ENCODE assay signal across 9 cellular contexts in genomic region chr6:138577151-138577915, GRCh38.
DNase-seq lines count a peak whose midpoint lies in the region; ATAC-seq and TF ChIP-seq lines count a peak whose summit lies in the region.
"Had no signal": no experiment of that assay in that cellular context is flagged by ENCODE, and none has a peak within 500 bp of the region (broad histone marks: within the 10 kb centered on the region; RNA-seq: fewer than 3 reads in every experiment).

No MANE protein-coding gene starts in this region.

- no peaks in the 10 kb centered on the region for H3K27me3 ChIP-seq in A673 (replicated peaks; ENCODE audit: insufficient read depth, low read depth, low read length, poor library complexity)
- no peaks in the 10 kb centered on the region for H3K27me3 ChIP-seq in SJCRH30

- H3K27ac ChIP-seq in A673 (ENCODE audit: low read depth, low read length, poor library complexity, severe bottlenecking) = no peak overlapping the region
- no peak overlapping the region for H3K27ac ChIP-seq in HEK293 (ENCODE audit: extremely low read depth, low read depth, low read length)
- no peak overlapping the region for H3K27ac ChIP-seq in SJCRH30

- no peak for TF ChIP-seq CTCF in A673 (conservative IDR thresholded peaks at IDR 0.05; ENCODE audit: low read depth, low read length)
- TF ChIP-seq CTCF in HEK293 (tag by site-specific recombination; IDR thresholded peaks at IDR 0.05) = no peak
- no peak for TF ChIP-seq CTCF in foreskin fibroblast (IDR thresholded peaks at IDR 0.05; ENCODE audit: low read depth, low read length)

- ATAC-seq in GM19455 (IDR thresholded peaks at IDR 0.05; ENCODE audit: unreplicated experiment) = no peak

- H3K4me3 ChIP-seq in A673 (ENCODE audit: low read depth, low read length, poor library complexity, severe bottlenecking) (no peak overlapping the region), HEK293 (ENCODE audit: low read depth, low read length) (no peak overlapping the region), SJCRH30 (no peak overlapping the region), foreskin fibroblast (ENCODE audit: low read depth in 1 of 2, low read length in 2 of 2) (no peak overlapping the region)

- intact Hi-C loops in A673 (cut with micrococcal nuclease; ENCODE audit: unreplicated experiment) = no loop called here

- peaks cover 20% of the 10 kb centered on the region for H3K4me1 ChIP-seq in A673 (ENCODE audit: insufficient read depth, low read length, poor library complexity, severe bottlenecking)
- peaks cover 18% of the 10 kb centered on the region for H3K4me1 ChIP-seq in HEK293 (ENCODE audit: control insufficient read depth, insufficient read depth, low read length)
- no peaks in the 10 kb centered on the region for H3K4me1 ChIP-seq in SJCRH30

- no peaks in the 10 kb centered on the region for H3K9me3 ChIP-seq in A673 (ENCODE audit: low read depth, low read length, poor library complexity, severe bottlenecking)
- H3K9me3 ChIP-seq in HEK293 (ENCODE audit: control insufficient read depth, insufficient read depth, low read depth, low read length) = no peaks in the 10 kb centered on the region
- H3K9me3 ChIP-seq in SJCRH30 (replicated peaks) = no peaks in the 10 kb centered on the region

- DNase-seq in A673 (ENCODE audit: low spot score) (peak; percentile 49), NCI-H2196 treated with DMSO at 0.1 percent for 48 hours (lab: John Stamatoyannopoulos, UW; ENCODE audit: unreplicated experiment) (peak; percentile 66), cerebellum (ENCODE audit: low spot score) (peak; percentile 68), SJCRH30 (no peak), foreskin fibroblast (no peak)
- no peak for DNase-seq in stimulated activated naive CD4-positive, alpha-beta T cell (lab: John Stamatoyannopoulos, UW)
- DNase-seq: AML-193 had no signal

- no peaks in the 10 kb centered on the region for H3K36me3 ChIP-seq in A673 (ENCODE audit: insufficient read depth, low read length, poor library complexity, severe bottlenecking)
- H3K36me3 ChIP-seq in HEK293 (ENCODE audit: control insufficient read depth in 2 of 2, insufficient read depth in 1 of 2, low read length in 2 of 2) = no peaks in the 10 kb centered on the region
- no peaks in the 10 kb centered on the region for H3K36me3 ChIP-seq in SJCRH30

- POLR2A ChIA-PET in A673 (lab: Charles Lee; ENCODE audit: low non-redundant PET) = no interaction called here
- POLR2A ChIA-PET in HEK293 (lab: Yijun Ruan, JAX) = no interaction called here

- BruUV-seq in A673 (replicated peaks; lab: Mats Ljungman, UMichigan) = no TSS peak

- CTCF ChIA-PET in A673 (lab: Charles Lee) = no interaction called here
- CTCF ChIA-PET in HEK293 (lab: Yijun Ruan, JAX) = interaction anchor here (0.6 to 4.1 kb wide), 7 partner anchors 12 to 373 kb away, joined by 3 to 31 read pairs (median 4); no protein-coding TSS in a partner anchor

TF ChIP-seq in HEK293, 187 proteins besides CTCF, POLR2A, EP300 and RAD21 (continues in another document):
- TF ChIP-seq ZNF623 (tag by site-specific recombination; IDR thresholded peaks at IDR 0.05) (no peak), PRDM6 (tag by site-specific recombination; IDR thresholded peaks at IDR 0.05) (peak; percentile 64), ZNF324 (tag by site-specific recombination; IDR thresholded peaks at IDR 0.05) (no peak), TRIM28 (IDR thresholded peaks at IDR 0.05; ENCODE audit: borderline replicate concordance, low read length) (peak; percentile 90), WT1 (tag by site-specific recombination; IDR thresholded peaks at IDR 0.05) (peak; percentile 29; the same call in 1 of the 2 replicates), KLF8 (tag by site-specific recombination; IDR thresholded peaks at IDR 0.05) (0 out of 2 replicates have a peak, but pooled peaks have one; percentile 22), ZNF629 (tag by site-specific recombination; IDR thresholded peaks at IDR 0.05) (peak; percentile 42; the same call in 1 of the 2 replicates), PRDM10 (tag by site-specific recombination; IDR thresholded peaks at IDR 0.05) (0 out of 2 replicates have a peak, but pooled peaks have one; percentile 14), SP2 (tag by site-specific recombination; IDR thresholded peaks at IDR 0.05) (no peak), ZNF221 (tag by site-specific recombination; IDR thresholded peaks at IDR 0.05; ENCODE audit: borderline replicate concordance) (0 out of 2 replicates have a peak, but pooled peaks have one; percentile 18), ZSCAN30 (tag by site-specific recombination; IDR thresholded peaks at IDR 0.05) (no peak), GLIS2 (tag by site-specific recombination; IDR thresholded peaks at IDR 0.05) (peak; percentile 17; the same call in 1 of the 2 replicates), ZNF600 (tag by site-specific recombination; IDR thresholded peaks at IDR 0.05) (peak; percentile 75; the same call in 1 of the 2 replicates), FEZF1 (tag by site-specific recombination; IDR thresholded peaks at IDR 0.05) (peak; percentile 61), ZIC2 (tag by site-specific recombination; IDR thresholded peaks at IDR 0.05) (peak; percentile 60; the same call in 1 of the 2 replicates), ATF2 (tag by site-specific recombination; IDR thresholded peaks at IDR 0.05; ENCODE audit: low read depth) (peak; percentile 57; the same call in 1 of the 2 replicates), ZNF426 (tag by site-specific recombination; IDR thresholded peaks at IDR 0.05) (no peak), ZNF366 (tag by site-specific recombination; conservative IDR thresholded peaks at IDR 0.05) (peak; percentile 28; the same call in 1 of the 2 replicates), MZF1 (tag by site-specific recombination; IDR thresholded peaks at IDR 0.05; ENCODE audit: borderline replicate concordance) (no peak), ZEB2 (tag by site-specific recombination; IDR thresholded peaks at IDR 0.05) (peak; percentile 36; the same call in 1 of the 2 replicates), KLF10 (tag by site-specific recombination; IDR thresholded peaks at IDR 0.05) (peak; percentile 41; the same call in 1 of the 2 replicates), ZBTB8A (tag by site-specific recombination; IDR thresholded peaks at IDR 0.05) (0 out of 2 replicates have a peak, but pooled peaks have one; percentile 20), ZNF621 (tag by site-specific recombination; IDR thresholded peaks at IDR 0.05) (no peak), OSR2 (tag by site-specific recombination; IDR thresholded peaks at IDR 0.05) (peak; percentile 94), PRDM1 (tag by site-specific recombination; IDR thresholded peaks at IDR 0.05) (0 out of 2 replicates have a peak, but pooled peaks have one; percentile 9), ZNF138 (tag by site-specific recombination; IDR thresholded peaks at IDR 0.05; ENCODE audit: borderline replicate concordance) (no peak), SP7 (tag by site-specific recombination; IDR thresholded peaks at IDR 0.05) (peak; percentile 84)

Comparison
In these comparisons a context has a peak if more than half of its experiments do, and no peak if none do; other contexts are left out.
1. DNase-seq: peak in A673 (single experiment), NCI-H2196 treated with DMSO at 0.1 percent for 48 hours (single experiment) and cerebellum (single experiment); none in stimulated activated naive CD4-positive, alpha-beta T cell (0 of 6), SJCRH30 (0 of 2) and foreskin fibroblast (0 of 2).